1 cellular context compared by ENCODE assay signal in the genomic region with DNA sequence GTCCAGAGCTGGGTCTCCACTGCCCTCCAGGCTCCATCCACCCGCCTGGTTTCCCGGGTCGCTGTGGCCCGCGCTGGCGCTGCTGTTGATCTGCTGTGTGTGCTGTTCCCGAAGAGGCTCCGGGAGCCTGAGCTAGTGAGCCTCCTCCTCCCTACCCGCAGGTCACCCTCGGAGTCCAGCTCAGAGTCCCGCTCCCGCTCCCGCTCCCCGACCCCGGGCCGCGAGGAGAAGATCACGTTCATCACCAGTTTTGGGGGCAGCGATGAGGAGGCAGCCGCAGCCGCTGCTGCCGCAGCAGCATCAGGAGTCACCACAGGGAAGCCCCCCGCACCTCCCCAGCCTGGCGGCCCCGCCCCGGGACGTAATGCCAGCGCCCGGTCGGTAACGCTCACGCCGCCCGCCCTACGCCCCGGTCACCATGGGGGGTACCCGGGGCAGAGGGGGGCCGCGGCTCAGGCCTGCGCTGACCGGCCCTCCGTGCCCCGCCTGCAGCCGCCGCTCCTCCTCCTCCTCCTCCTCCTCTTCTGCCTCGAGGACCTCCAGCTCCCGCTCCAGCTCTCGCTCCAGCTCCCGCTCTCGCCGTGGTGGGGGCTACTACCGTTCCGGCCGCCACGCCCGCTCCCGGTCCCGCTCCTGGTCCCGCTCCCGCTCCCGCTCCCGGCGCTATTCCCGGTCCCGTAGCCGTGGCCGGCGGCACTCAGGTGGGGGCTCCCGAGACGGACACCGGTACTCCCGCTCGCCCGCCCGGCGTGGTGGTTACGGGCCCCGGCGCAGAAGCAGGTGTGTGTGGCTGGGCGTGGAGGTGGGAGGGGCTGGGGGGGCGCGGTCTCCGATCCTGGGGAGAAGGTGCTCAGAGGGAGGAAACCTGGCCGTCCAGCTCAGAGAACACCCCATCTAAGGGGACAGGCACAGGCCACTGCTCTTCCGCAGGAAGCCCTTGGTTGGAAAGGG.
TF ChIP-seq lines count a peak whose summit lies in the region.

No MANE protein-coding gene starts in this region.

TF ChIP-seq in GM12878, 131 proteins besides CTCF, POLR2A, EP300 and RAD21:
- TF ChIP-seq, protein P1, sequence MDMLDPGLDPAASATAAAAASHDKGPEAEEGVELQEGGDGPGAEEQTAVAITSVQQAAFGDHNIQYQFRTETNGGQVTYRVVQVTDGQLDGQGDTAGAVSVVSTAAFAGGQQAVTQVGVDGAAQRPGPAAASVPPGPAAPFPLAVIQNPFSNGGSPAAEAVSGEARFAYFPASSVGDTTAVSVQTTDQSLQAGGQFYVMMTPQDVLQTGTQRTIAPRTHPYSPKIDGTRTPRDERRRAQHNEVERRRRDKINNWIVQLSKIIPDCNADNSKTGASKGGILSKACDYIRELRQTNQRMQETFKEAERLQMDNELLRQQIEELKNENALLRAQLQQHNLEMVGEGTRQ (IDR thresholded peaks at IDR 0.05; ENCODE audit: borderline replicate concordance, low read depth, low read length), result no peak
- TF ChIP-seq, protein P2, sequence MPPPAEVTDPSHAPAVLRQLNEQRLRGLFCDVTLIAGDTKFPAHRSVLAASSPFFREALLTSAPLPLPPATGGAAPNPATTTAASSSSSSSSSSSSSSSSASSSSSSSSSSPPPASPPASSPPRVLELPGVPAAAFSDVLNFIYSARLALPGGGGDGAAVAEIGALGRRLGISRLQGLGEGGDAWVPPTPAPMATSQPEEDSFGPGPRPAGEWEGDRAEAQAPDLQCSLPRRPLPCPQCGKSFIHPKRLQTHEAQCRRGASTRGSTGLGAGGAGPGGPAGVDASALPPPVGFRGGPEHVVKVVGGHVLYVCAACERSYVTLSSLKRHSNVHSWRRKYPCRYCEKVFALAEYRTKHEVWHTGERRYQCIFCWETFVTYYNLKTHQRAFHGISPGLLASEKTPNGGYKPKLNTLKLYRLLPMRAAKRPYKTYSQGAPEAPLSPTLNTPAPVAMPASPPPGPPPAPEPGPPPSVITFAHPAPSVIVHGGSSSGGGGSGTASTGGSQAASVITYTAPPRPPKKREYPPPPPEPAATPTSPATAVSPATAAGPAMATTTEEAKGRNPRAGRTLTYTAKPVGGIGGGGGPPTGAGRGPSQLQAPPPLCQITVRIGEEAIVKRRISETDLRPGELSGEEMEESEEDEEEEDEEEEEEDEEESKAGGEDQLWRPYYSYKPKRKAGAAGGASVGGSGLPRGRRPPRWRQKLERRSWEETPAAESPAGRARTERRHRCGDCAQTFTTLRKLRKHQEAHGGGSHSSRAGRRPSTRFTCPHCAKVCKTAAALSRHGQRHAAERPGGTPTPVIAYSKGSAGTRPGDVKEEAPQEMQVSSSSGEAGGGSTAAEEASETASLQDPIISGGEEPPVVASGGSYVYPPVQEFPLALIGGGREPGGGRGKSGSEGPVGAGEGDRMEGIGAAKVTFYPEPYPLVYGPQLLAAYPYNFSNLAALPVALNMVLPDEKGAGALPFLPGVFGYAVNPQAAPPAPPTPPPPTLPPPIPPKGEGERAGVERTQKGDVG (CRISPR knock-in tag; IDR thresholded peaks at IDR 0.05), result no peak
- TF ChIP-seq CHD4 (IDR thresholded peaks at IDR 0.05), result no peak
- no peak for TF ChIP-seq WRNIP1 (IDR thresholded peaks at IDR 0.05; ENCODE audit: borderline replicate concordance, low read depth, low read length)
- no peak for TF ChIP-seq SMC3 (IDR thresholded peaks at IDR 0.05; ENCODE audit: borderline replicate concordance, low read length)
- TF ChIP-seq, protein P3, sequence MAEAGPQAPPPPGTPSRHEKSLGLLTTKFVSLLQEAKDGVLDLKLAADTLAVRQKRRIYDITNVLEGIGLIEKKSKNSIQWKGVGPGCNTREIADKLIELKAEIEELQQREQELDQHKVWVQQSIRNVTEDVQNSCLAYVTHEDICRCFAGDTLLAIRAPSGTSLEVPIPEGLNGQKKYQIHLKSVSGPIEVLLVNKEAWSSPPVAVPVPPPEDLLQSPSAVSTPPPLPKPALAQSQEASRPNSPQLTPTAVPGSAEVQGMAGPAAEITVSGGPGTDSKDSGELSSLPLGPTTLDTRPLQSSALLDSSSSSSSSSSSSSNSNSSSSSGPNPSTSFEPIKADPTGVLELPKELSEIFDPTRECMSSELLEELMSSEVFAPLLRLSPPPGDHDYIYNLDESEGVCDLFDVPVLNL (IDR thresholded peaks at IDR 0.05; ENCODE audit: low read depth, low read length), result no peak
- TF ChIP-seq YY1 (IDR thresholded peaks at IDR 0.05; ENCODE audit: low read depth, low read length), result no peak
- no peak for TF ChIP-seq JUNB (IDR thresholded peaks at IDR 0.05)
- TF ChIP-seq, protein P4, sequence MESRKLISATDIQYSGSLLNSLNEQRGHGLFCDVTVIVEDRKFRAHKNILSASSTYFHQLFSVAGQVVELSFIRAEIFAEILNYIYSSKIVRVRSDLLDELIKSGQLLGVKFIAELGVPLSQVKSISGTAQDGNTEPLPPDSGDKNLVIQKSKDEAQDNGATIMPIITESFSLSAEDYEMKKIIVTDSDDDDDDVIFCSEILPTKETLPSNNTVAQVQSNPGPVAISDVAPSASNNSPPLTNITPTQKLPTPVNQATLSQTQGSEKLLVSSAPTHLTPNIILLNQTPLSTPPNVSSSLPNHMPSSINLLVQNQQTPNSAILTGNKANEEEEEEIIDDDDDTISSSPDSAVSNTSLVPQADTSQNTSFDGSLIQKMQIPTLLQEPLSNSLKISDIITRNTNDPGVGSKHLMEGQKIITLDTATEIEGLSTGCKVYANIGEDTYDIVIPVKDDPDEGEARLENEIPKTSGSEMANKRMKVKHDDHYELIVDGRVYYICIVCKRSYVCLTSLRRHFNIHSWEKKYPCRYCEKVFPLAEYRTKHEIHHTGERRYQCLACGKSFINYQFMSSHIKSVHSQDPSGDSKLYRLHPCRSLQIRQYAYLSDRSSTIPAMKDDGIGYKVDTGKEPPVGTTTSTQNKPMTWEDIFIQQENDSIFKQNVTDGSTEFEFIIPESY (IDR thresholded peaks at IDR 0.05), result no peak
- no peak for TF ChIP-seq JUND (IDR thresholded peaks at IDR 0.05; ENCODE audit: low read depth, low read length)
